In the genomic region with DNA sequence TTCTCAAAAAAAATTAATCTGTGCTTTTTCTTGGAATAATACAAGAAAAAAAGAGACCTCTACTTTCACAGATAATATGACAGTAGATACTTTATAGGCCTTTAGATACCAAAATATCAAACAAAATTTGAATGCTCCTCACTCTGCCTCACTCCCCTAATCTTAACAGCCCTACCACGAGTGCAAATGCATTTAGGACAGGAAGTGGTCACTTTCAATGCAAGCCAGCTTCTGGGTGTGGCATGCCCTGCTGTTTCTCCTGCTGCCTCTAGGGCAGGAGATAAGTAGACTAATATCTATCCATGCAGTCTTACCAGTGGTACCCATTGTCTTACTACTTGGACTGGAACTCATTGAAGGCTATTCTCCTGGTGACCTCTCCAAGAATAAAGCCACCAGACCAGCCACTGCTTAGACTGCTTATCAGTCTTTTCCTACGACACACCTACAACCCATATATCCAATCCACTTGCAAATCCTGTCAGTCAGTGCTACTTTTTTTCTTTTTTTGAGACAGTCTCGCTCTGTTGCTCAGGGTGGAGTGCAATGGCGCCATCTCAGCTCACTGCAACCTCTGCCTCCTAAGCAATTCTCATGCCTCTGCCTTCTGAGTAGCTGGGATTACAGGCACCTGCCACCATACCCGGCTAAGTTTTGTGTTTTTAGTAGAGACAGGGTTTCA, we compare ENCODE assay signal across 8 cellular contexts. TPM values are rescaled to one million over a fixed set of nuclear protein-coding genes. Genes with fewer than 3 reads are reported as not detected.
DNase-seq lines count a peak whose midpoint lies in the region; ATAC-seq and TF ChIP-seq lines count a peak whose summit lies in the region.

No MANE protein-coding gene starts in this region.

- ATAC-seq in HG03442 (IDR thresholded peaks at IDR 0.05; ENCODE audit: unreplicated experiment) (peak; percentile 99), SK-N-SH treated with all-trans-retinoic acid at 6 μM for 48 hours (peak; percentile 93)

- DNase-seq in SIG-M5 treated with dmso at 0.1 percent for 504 hours (lab: John Stamatoyannopoulos, UW; ENCODE audit: unreplicated experiment): peak; percentile 49
- no peak for DNase-seq in SIG-M5 (lab: John Stamatoyannopoulos, UW)
- DNase-seq in GM20000 (ENCODE audit: low spot score): peak; percentile 64
- peak; percentile 62 for DNase-seq in iPS-NIHi11 (ENCODE audit: low spot score)
- no peak for DNase-seq in G401 (ENCODE audit: low spot score)
- DNase-seq in KG1 (lab: John Stamatoyannopoulos, UW): no peak

- in situ Hi-C loops in G401 (cut with HindIII; ENCODE audit: low sequenced_read_pairs): no loop called here

- peak; percentile 20 for TF ChIP-seq CTCF in GM20000 (IDR thresholded peaks at IDR 0.05; ENCODE audit: extremely low read depth, missing control alignments)

TF ChIP-seq in SK-N-SH treated with all-trans-retinoic acid at 6 μM for 48 hours, 23 proteins besides CTCF, POLR2A, EP300 and RAD21:
- TF ChIP-seq TOX (CRISPR knock-in tag; IDR thresholded peaks at IDR 0.05; ENCODE audit: borderline replicate concordance) (no peak), ZNF70 (CRISPR knock-in tag; IDR thresholded peaks at IDR 0.05) (no peak), ISL1 (CRISPR knock-in tag; IDR thresholded peaks at IDR 0.05) (no peak), ZNF8 (CRISPR knock-in tag; IDR thresholded peaks at IDR 0.05) (no peak), ZC3H10 (CRISPR knock-in tag; IDR thresholded peaks at IDR 0.05) (no peak), PPARA (CRISPR knock-in tag; IDR thresholded peaks at IDR 0.05; ENCODE audit: borderline replicate concordance) (no peak), ZFP3 (CRISPR knock-in tag; IDR thresholded peaks at IDR 0.05) (no peak)
- TF ChIP-seq, protein P1, sequence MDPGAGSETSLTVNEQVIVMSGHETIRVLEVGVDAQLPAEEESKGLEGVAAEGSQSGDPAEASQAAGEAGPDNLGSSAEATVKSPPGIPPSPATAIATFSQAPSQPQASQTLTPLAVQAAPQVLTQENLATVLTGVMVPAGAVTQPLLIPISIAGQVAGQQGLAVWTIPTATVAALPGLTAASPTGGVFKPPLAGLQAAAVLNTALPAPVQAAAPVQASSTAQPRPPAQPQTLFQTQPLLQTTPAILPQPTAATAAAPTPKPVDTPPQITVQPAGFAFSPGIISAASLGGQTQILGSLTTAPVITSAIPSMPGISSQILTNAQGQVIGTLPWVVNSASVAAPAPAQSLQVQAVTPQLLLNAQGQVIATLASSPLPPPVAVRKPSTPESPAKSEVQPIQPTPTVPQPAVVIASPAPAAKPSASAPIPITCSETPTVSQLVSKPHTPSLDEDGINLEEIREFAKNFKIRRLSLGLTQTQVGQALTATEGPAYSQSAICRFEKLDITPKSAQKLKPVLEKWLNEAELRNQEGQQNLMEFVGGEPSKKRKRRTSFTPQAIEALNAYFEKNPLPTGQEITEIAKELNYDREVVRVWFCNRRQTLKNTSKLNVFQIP (CRISPR knock-in tag; IDR thresholded peaks at IDR 0.05; ENCODE audit: borderline replicate concordance, low read depth): no peak

RNA-seq across cellular contexts. Expression of gene FRRS1L, which starts 23.0 kb away (rescaled TPM):
- not detected in 2 replicates for total RNA-seq in G401 (2014; rRNA removed; shearing (Covaris generic))

RNA-seq across cellular contexts. Expression of gene TMEM245, which starts 24.3 kb away (rescaled TPM):
- total RNA-seq in G401 (2014; rRNA removed; shearing (Covaris generic)): 20.7 and 26.6 TPM in 2 replicates

Comparison
In these comparisons a context has a peak if more than half of its experiments do, and no peak if none do; other contexts are left out.
1. DNase-seq: peak in SIG-M5 treated with dmso at 0.1 percent for 504 hours (single experiment), GM20000 (single experiment) and iPS-NIHi11 (single experiment); none in SIG-M5 (single experiment), G401 (single experiment) and KG1 (single experiment).